ENCODE assay signal across 1 cellular context in genomic region chr12:12557733-12558132, GRCh38.
TF ChIP-seq lines count a peak whose summit lies in the region.

No MANE protein-coding gene starts in this region.

TF ChIP-seq in HepG2, 621 proteins besides CTCF, POLR2A, EP300 and RAD21:
- TF ChIP-seq AGO2 (optimal IDR thresholded peaks at IDR 0.05; ENCODE audit: low read depth, low read length) (peak; percentile 44), NR2F6 (IDR thresholded peaks at IDR 0.05) (0 out of 2 replicates have a peak, but pooled peaks have one; percentile 1), NR2F6 (CRISPR knock-in tag; IDR thresholded peaks at IDR 0.05) (no peak), RBFOX2 (IDR thresholded peaks at IDR 0.05; ENCODE audit: low read depth, low read length) (peak; percentile 74; the same call in 1 of the 2 replicates), RBM22 (optimal IDR thresholded peaks at IDR 0.05; ENCODE audit: low read length) (peak; percentile 84), FOXP1 (IDR thresholded peaks at IDR 0.05) (no peak), FOXP1 (CRISPR knock-in tag; IDR thresholded peaks at IDR 0.05) (peak; percentile 37; the same call in 1 of the 2 replicates), ZNF773 (CRISPR knock-in tag; IDR thresholded peaks at IDR 0.05; ENCODE audit: borderline replicate concordance) (no peak), NKX3-1 (CRISPR knock-in tag; IDR thresholded peaks at IDR 0.05) (0 out of 2 replicates have a peak, but pooled peaks have one; percentile 49), FOXO4 (CRISPR knock-in tag; conservative IDR thresholded peaks at IDR 0.05) (no peak)
- TF ChIP-seq, protein P1, sequence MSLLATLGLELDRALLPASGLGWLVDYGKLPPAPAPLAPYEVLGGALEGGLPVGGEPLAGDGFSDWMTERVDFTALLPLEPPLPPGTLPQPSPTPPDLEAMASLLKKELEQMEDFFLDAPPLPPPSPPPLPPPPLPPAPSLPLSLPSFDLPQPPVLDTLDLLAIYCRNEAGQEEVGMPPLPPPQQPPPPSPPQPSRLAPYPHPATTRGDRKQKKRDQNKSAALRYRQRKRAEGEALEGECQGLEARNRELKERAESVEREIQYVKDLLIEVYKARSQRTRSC (CRISPR knock-in tag; IDR thresholded peaks at IDR 0.05; ENCODE audit: low read depth), result no peak
- TF ChIP-seq, protein P2, sequence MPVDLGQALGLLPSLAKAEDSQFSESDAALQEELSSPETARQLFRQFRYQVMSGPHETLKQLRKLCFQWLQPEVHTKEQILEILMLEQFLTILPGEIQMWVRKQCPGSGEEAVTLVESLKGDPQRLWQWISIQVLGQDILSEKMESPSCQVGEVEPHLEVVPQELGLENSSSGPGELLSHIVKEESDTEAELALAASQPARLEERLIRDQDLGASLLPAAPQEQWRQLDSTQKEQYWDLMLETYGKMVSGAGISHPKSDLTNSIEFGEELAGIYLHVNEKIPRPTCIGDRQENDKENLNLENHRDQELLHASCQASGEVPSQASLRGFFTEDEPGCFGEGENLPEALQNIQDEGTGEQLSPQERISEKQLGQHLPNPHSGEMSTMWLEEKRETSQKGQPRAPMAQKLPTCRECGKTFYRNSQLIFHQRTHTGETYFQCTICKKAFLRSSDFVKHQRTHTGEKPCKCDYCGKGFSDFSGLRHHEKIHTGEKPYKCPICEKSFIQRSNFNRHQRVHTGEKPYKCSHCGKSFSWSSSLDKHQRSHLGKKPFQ (CRISPR knock-in tag; IDR thresholded peaks at IDR 0.05; ENCODE audit: insufficient replicate concordance), result no peak
